13 cellular contexts compared by ENCODE assay signal in the genomic region with DNA sequence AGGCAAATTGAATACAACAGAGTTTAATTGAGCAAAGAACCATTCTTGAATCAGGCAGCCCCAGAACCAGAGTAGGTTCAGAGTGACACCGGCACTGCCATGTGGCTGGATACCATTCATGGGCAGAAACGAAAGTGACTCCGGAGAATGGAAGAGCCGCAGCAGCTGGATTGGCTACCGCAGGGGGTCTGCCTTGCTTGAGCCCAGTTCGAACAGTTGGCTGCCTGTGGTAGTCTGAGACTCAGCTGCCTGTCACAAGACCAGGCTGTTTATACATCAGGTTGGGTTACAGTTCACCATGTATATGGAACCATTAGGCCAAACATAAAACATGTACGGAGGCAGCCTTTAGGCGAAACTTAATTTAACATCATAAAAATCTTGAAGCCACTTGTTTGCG.
DNase-seq lines count a peak whose midpoint lies in the region; ATAC-seq and TF ChIP-seq lines count a peak whose summit lies in the region.
"Had no signal": no experiment of that assay in that cellular context is flagged by ENCODE, and none has a peak within 500 bp of the region (broad histone marks: within the 10 kb centered on the region; RNA-seq: fewer than 3 reads in every experiment).

No MANE protein-coding gene starts in this region.

- no peak overlapping the region for H3K27ac ChIP-seq in CD8-positive, alpha-beta T cell (ENCODE audit: low read depth, low read length)
- H3K27ac ChIP-seq in SJCRH30, result peak overlapping the region; percentile 52
- H3K27ac ChIP-seq in aorta (ENCODE audit: low read depth in 1 of 2, low read length in 2 of 2), result no peak overlapping the region

- peaks cover 2% of the 10 kb centered on the region for H3K36me3 Mint-ChIP-seq in CD8-positive, alpha-beta T cell

- intact Hi-C loops in CD8-positive, alpha-beta T cell (cut with DNase I, micrococcal nuclease), result no loop called here
- intact Hi-C loops in aorta (cut with DNase I), result no loop called here

- WGBS in aorta, 2 donors, result 96% methylated on average over 9 of the region's 9 CpGs

- H3K36me3 ChIP-seq in CD8-positive, alpha-beta T cell (ENCODE audit: insufficient read depth, low read length), result no peaks in the 10 kb centered on the region
- H3K36me3 ChIP-seq in SJCRH30 (no peaks in the 10 kb centered on the region), aorta (ENCODE audit: control insufficient read depth in 1 of 2, insufficient read depth in 2 of 2, low read length in 1 of 2) (no peaks in the 10 kb centered on the region)

- POLR2A ChIA-PET in CD8-positive, alpha-beta T cell (lab: Charles Lee), result interaction anchor here (0.9 to 1.0 kb wide), 2 partner anchors 16 to 332 kb away, joined by 3 read pairs; no protein-coding TSS in a partner anchor

- CTCF ChIA-PET in CD8-positive, alpha-beta T cell (lab: Charles Lee), result interaction anchor here (1.3 kb wide), 1 partner anchor 11 kb away, joined by 4 read pairs; no protein-coding TSS in a partner anchor

- no peak overlapping the region for H3K4me3 Mint-ChIP-seq in CD8-positive, alpha-beta T cell
- H3K4me3 Mint-ChIP-seq: B cell; stimulated activated naive B cell treated with anti-CD40 and anti-IgM and Interleukin-4, amounts not matched to agents 10 μg/mL and 1 μg/mL and 100 μg/mL, for 72 hours had no signal

- peaks cover 87% of the 10 kb centered on the region for H3K4me1 ChIP-seq in CD8-positive, alpha-beta T cell (ENCODE audit: insufficient read depth, low read length)
- H3K4me1 ChIP-seq in SJCRH30, result peaks cover 36% of the 10 kb centered on the region
- H3K4me1 ChIP-seq in aorta (ENCODE audit: control insufficient read depth in 1 of 2, insufficient read depth in 2 of 2, low read length in 2 of 2), result no peaks in the 10 kb centered on the region

- no peaks in the 10 kb centered on the region for H3K27me3 Mint-ChIP-seq in CD8-positive, alpha-beta T cell (ENCODE audit: low read depth)
- H3K27me3 Mint-ChIP-seq: B cell; stimulated activated naive B cell treated with anti-CD40 and anti-IgM and Interleukin-4, amounts not matched to agents 10 μg/mL and 1 μg/mL and 100 μg/mL, for 72 hours had no signal

- H3K9me3 Mint-ChIP-seq in CD8-positive, alpha-beta T cell, result peaks cover 2% of the 10 kb centered on the region

- TF ChIP-seq CTCF in CD8-positive, alpha-beta T cell (IDR thresholded peaks at IDR 0.05), result no peak

- H3K27me3 ChIP-seq in CD8-positive, alpha-beta T cell (ENCODE audit: insufficient read depth, low read length), result no peaks in the 10 kb centered on the region
- no peaks in the 10 kb centered on the region for H3K27me3 ChIP-seq in SJCRH30
- H3K27me3 ChIP-seq in aorta (ENCODE audit: control insufficient read depth in 1 of 2, insufficient read depth in 2 of 2, low read length in 1 of 2), result no peaks in the 10 kb centered on the region

- ATAC-seq in CD8-positive, alpha-beta T cell, result no peak
- ATAC-seq in HG02884 (IDR thresholded peaks at IDR 0.05; ENCODE audit: unreplicated experiment) (no peak), aorta (ENCODE audit: low FRiP score) (no peak)
- ATAC-seq: mucosa of descending colon; stimulated activated naive B cell treated with anti-CD40 and anti-IgM and Interleukin-4, amounts not matched to agents 10 μg/mL and 1 μg/mL and 100 μg/mL, for 72 hours had no signal

- H3K27ac Mint-ChIP-seq in CD8-positive, alpha-beta T cell, result peak overlapping the region; percentile 97
- H3K27ac Mint-ChIP-seq: B cell; stimulated activated naive B cell treated with anti-CD40 and anti-IgM and Interleukin-4, amounts not matched to agents 10 μg/mL and 1 μg/mL and 100 μg/mL, for 72 hours had no signal

- DNase-seq in CD8-positive, alpha-beta T cell, result no peak
- DNase-seq in LHCN-M2 (ENCODE audit: low read depth), result peak; percentile 91
- peak; percentile 97 to 99 for DNase-seq in SJCRH30
- DNase-seq in medulla oblongata (ENCODE audit: extremely low spot score), result peak; percentile 48
- DNase-seq in AML-193 (lab: John Stamatoyannopoulos, UW), result no peak
- DNase-seq in aorta, result no peak
- no peak for DNase-seq in HUDEP-2 (lab: John Stamatoyannopoulos, UW; ENCODE audit: unreplicated experiment in 76 of 76)
- DNase-seq: Kasumi-1; mucosa of descending colon; stimulated activated CD4-positive, alpha-beta T cell treated with anti-CD3 and anti-CD28 coated beads, Interleukin-4, amount 100 ng/mL, for 1 hour; stimulated activated naive B cell treated with anti-CD40 and anti-IgM and Interleukin-4, amounts not matched to agents 10 μg/mL and 1 μg/mL and 100 μg/mL, for 72 hours had no signal

- H3K4me3 ChIP-seq in CD8-positive, alpha-beta T cell (ENCODE audit: low read depth, low read length), result no peak overlapping the region
- no peak overlapping the region for H3K4me3 ChIP-seq in SJCRH30
- H3K4me3 ChIP-seq in aorta (ENCODE audit: low read length in 2 of 2), result no peak overlapping the region
- H3K4me3 ChIP-seq: mucosa of descending colon had no signal

- peaks cover 92% of the 10 kb centered on the region for H3K4me1 Mint-ChIP-seq in CD8-positive, alpha-beta T cell (ENCODE audit: low read depth)

- H3K9me3 ChIP-seq in CD8-positive, alpha-beta T cell (ENCODE audit: low read length), result no peaks in the 10 kb centered on the region
- H3K9me3 ChIP-seq in SJCRH30 (replicated peaks), result no peaks in the 10 kb centered on the region
- no peaks in the 10 kb centered on the region for H3K9me3 ChIP-seq in aorta (ENCODE audit: control insufficient read depth, low read length)
- H3K9me3 ChIP-seq: mucosa of descending colon had no signal

Comparison
In these comparisons a context has a peak if more than half of its experiments do, and no peak if none do; other contexts are left out.
1. DNase-seq: peak in LHCN-M2 (single experiment), SJCRH30 (2 of 2) and medulla oblongata (single experiment); none in CD8-positive, alpha-beta T cell (0 of 7), AML-193 (0 of 2), aorta (0 of 2) and HUDEP-2 (0 of 76).